9 cellular contexts compared by ENCODE assay signal in genomic region chr6:6723792-6724318, GRCh38.
DNase-seq lines count a peak whose midpoint lies in the region.
"Had no signal": no experiment of that assay in that cellular context is flagged by ENCODE, and none has a peak within 500 bp of the region (broad histone marks: within the 10 kb centered on the region; RNA-seq: fewer than 3 reads in every experiment).

No MANE protein-coding gene starts in this region.

- peak overlapping the region; percentile 4 for H3K9ac ChIP-seq in mesendoderm (ENCODE audit: low read length)

- H3K79me1 ChIP-seq in mesendoderm (ENCODE audit: low read length), result no peaks in the 10 kb centered on the region

- no peak overlapping the region for H3K4me2 ChIP-seq in mesendoderm (ENCODE audit: low read length)

- no peak overlapping the region for H3K4me3 Mint-ChIP-seq in activated naive CD8-positive, alpha-beta T cell treated with anti-CD3 and anti-CD28 coated beads for 36 hours

- H3K9me3 ChIP-seq in KOPT-K1 (ENCODE audit: insufficient read depth, low read length, poor library complexity, severe bottlenecking), result no peaks in the 10 kb centered on the region

- H3K4ac ChIP-seq in mesendoderm (ENCODE audit: low read depth, low read length), result no peak overlapping the region

- H2BK5ac ChIP-seq in mesendoderm (ENCODE audit: low read length), result no peak overlapping the region

- no peaks in the 10 kb centered on the region for H3K9me3 Mint-ChIP-seq in activated naive CD8-positive, alpha-beta T cell treated with anti-CD3 and anti-CD28 coated beads for 36 hours

- H3K36me3 ChIP-seq in KOPT-K1 (ENCODE audit: insufficient read depth, low read length), result no peaks in the 10 kb centered on the region
- H3K36me3 ChIP-seq in mesendoderm (ENCODE audit: control insufficient read depth, insufficient read depth, low read length), result no peaks in the 10 kb centered on the region

- H3K79me2 ChIP-seq in mesendoderm (ENCODE audit: control insufficient read depth, insufficient read depth, low read length), result no peaks in the 10 kb centered on the region

- H3K27ac Mint-ChIP-seq in activated naive CD8-positive, alpha-beta T cell treated with anti-CD3 and anti-CD28 coated beads for 36 hours, result no peak overlapping the region

- H2BK15ac ChIP-seq in mesendoderm (replicated peaks; ENCODE audit: low read depth), result no peak overlapping the region

- no peaks in the 10 kb centered on the region for H3K27me3 ChIP-seq in mesendoderm (ENCODE audit: insufficient read depth, low read length, poor library complexity)

- H3K36me3 Mint-ChIP-seq in activated naive CD8-positive, alpha-beta T cell treated with anti-CD3 and anti-CD28 coated beads for 36 hours, result no peaks in the 10 kb centered on the region

- peak overlapping the region; percentile 75 for H3K18ac ChIP-seq in mesendoderm (ENCODE audit: low read length)

- peaks cover 4% of the 10 kb centered on the region for H3K4me1 Mint-ChIP-seq in activated naive CD8-positive, alpha-beta T cell treated with anti-CD3 and anti-CD28 coated beads for 36 hours

- no peak overlapping the region for H2AK5ac ChIP-seq in mesendoderm (ENCODE audit: low read length)

- H2BK120ac ChIP-seq in mesendoderm (ENCODE audit: low read depth, low read length), result peak overlapping the region; percentile 15

- H3K27me3 Mint-ChIP-seq in activated naive CD8-positive, alpha-beta T cell treated with anti-CD3 and anti-CD28 coated beads for 36 hours, result peaks cover 4% of the 10 kb centered on the region
- H3K27me3 Mint-ChIP-seq: activated CD4-positive, alpha-beta T cell treated with anti-CD3 and anti-CD28 coated beads for 36 hours had no signal

- peak overlapping the region; percentile 57 for H3K23ac ChIP-seq in mesendoderm (ENCODE audit: low read length)

- H3K27ac ChIP-seq in KOPT-K1 (ENCODE audit: low read depth, low read length, poor library complexity, severe bottlenecking) (peak overlapping the region; percentile 45), cingulate gyrus (ENCODE audit: low read depth, low read length) (peak overlapping the region; percentile 63), mesendoderm (ENCODE audit: low read depth, low read length) (peak overlapping the region; percentile 0), temporal lobe (ENCODE audit: low read depth, low read length) (peak overlapping the region; percentile 67)

- H4K5ac ChIP-seq in mesendoderm (ENCODE audit: low read length), result peak overlapping the region; percentile 84

- no peak for DNase-seq in mesendoderm
- DNase-seq in activated naive CD8-positive, alpha-beta T cell treated with anti-CD3 and anti-CD28 coated beads for 36 hours, result no peak
- DNase-seq in SW480 (ENCODE audit: low spot score), result no peak
- DNase-seq in stimulated activated naive CD4-positive, alpha-beta T cell treated with Interleukin-2 at 50 U/mL for 16 hours (lab: John Stamatoyannopoulos, UW), result no peak
- DNase-seq in activated T-cell treated with anti-CD3 and anti-CD28 coated beads for 4 hours, result no peak

- no peak overlapping the region for H3K4me3 ChIP-seq in mesendoderm (ENCODE audit: low read length)

- WGBS in mesendoderm (ENCODE audit: extremely low coverage, insufficient coverage, low lambda C conversion rate), result no CpG with 5 or more reads among the region's 10 CpGs

- peaks cover 22% of the 10 kb centered on the region for H3K4me1 ChIP-seq in mesendoderm (ENCODE audit: control insufficient read depth, low read depth, low read length)

- H4K8ac ChIP-seq in mesendoderm (ENCODE audit: low read depth, low read length), result no peak overlapping the region

- peak overlapping the region; percentile 69 for H3K56ac ChIP-seq in mesendoderm (ENCODE audit: low read length)

Comparison
In these comparisons a context has a peak if more than half of its experiments do, and no peak if none do; other contexts are left out.
1. H3K27ac ChIP-seq: peak in every context shown above with its lines; median percentile 67 in temporal lobe; 63 in cingulate gyrus; 45 in KOPT-K1; 0 in mesendoderm.